ENCODE assay signal across 25 cellular contexts in the genomic region with DNA sequence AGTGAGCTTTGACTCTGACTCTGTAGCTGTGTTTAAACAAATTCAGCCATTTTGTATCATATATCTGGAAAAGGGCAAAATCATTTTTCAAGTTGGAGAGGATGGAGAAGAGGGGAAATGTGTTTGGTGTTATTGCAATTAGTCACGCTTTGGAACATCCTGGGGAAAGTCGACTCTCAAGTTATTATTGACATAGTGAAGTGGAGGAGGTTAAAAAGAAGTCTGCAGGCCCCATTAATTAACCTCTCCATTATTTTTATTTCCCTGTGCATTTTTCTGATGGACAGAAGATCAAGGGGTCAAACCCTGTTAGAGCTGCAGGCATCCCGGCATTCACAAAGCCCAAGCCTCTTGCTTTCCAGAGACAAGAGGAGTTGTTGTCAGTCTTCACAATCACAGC.
DNase-seq lines count a peak whose midpoint lies in the region; ATAC-seq and TF ChIP-seq lines count a peak whose summit lies in the region.
"Had no signal": no experiment of that assay in that cellular context is flagged by ENCODE, and none has a peak within 500 bp of the region (broad histone marks: within the 10 kb centered on the region; RNA-seq: fewer than 3 reads in every experiment).

No MANE protein-coding gene starts in this region.

- H3K4me3 ChIP-seq in BLaER1 treated with 17β-estradiol and CSF1 and Interleukin-3, amounts not matched to agents 10 nM and 100 nM: no peak overlapping the region
- no peak overlapping the region for H3K4me3 ChIP-seq in Peyer's patch
- H3K4me3 ChIP-seq: A549, K562, SK-N-MC had no signal

- in situ Hi-C loops in KBM-7 (cut with MboI; ENCODE audit: low pct_unique_long_range_greater_than_20kb, low sequenced_read_pairs): no loop called here

- no peak overlapping the region for H3K27ac ChIP-seq in BLaER1 treated with 17β-estradiol and CSF1 and Interleukin-3, amounts not matched to agents 10 nM and 100 nM
- H3K27ac ChIP-seq in Peyer's patch: no peak overlapping the region
- H3K27ac ChIP-seq: A549, HL-60, SK-N-MC had no signal

- TF ChIP-seq CTCF in Peyer's patch (IDR thresholded peaks at IDR 0.05): no peak

- no peak for TF ChIP-seq POLR2A in Peyer's patch (IDR thresholded peaks at IDR 0.05)

- peaks cover 26 to 49% (median 41%) of the 10 kb centered on the region in 10 experiments for H3K4me1 ChIP-seq in BLaER1 treated with 17β-estradiol and CSF1 and Interleukin-3, amounts not matched to agents 10 nM and 100 nM
- H3K4me1 ChIP-seq in Peyer's patch: no peaks in the 10 kb centered on the region
- H3K4me1 ChIP-seq: A549 had no signal

- H3K27me3 ChIP-seq in BLaER1 treated with 17β-estradiol and CSF1 and Interleukin-3, amounts not matched to agents 10 nM and 100 nM: peaks cover 0 to 64% (median 15%) of the 10 kb centered on the region in 11 experiments; a peak in 14 of 22 replicates
- H3K27me3 ChIP-seq in Peyer's patch: no peaks in the 10 kb centered on the region

- ATAC-seq in GM21528 (IDR thresholded peaks at IDR 0.05; ENCODE audit: low FRiP score, unreplicated experiment): no peak
- ATAC-seq: A549; CD8-positive, alpha-beta T cell; HepG2; K562; T-helper 17 cell had no signal

- H4K20me1 ChIP-seq in BLaER1 treated with 17β-estradiol and CSF1 and Interleukin-3, amounts not matched to agents 10 nM and 100 nM: peaks cover 0 to 17% (median 0%) of the 10 kb centered on the region in 11 experiments; a peak in 4 of 22 replicates

- peak overlapping the region; percentile 58 to 83 (median 74) for H3K4me2 ChIP-seq in BLaER1 treated with 17β-estradiol and CSF1 and Interleukin-3, amounts not matched to agents 10 nM and 100 nM
- H3K4me2 ChIP-seq: A549 had no signal

- no peak overlapping the region for H3K9ac ChIP-seq in BLaER1 treated with 17β-estradiol and CSF1 and Interleukin-3, amounts not matched to agents 10 nM and 100 nM

- H3K36me3 ChIP-seq in BLaER1 treated with 17β-estradiol and CSF1 and Interleukin-3, amounts not matched to agents 10 nM and 100 nM: no peaks in the 10 kb centered on the region
- no peaks in the 10 kb centered on the region for H3K36me3 ChIP-seq in Peyer's patch

- peaks cover 16 to 27% (median 17%) of the 10 kb centered on the region in 11 experiments for H3K9me3 ChIP-seq in BLaER1 treated with 17β-estradiol and CSF1 and Interleukin-3, amounts not matched to agents 10 nM and 100 nM (replicated peaks in 1 of 11)
- H3K9me3 ChIP-seq in Peyer's patch: no peaks in the 10 kb centered on the region

- peak; percentile 29 for DNase-seq in DMS79 treated with DMSO at 0.1 percent for 48 hours (lab: John Stamatoyannopoulos, UW)
- DNase-seq in dermis blood vessel endothelial cell: peak; percentile 87
- DNase-seq in lung microvascular endothelial cell (ENCODE audit: low read depth in 2 of 2): peak; percentile 59 to 73
- DNase-seq in Peyer's patch: no peak
- no peak for DNase-seq in KBM-7
- DNase-seq: CD8-positive, alpha-beta T cell; H7; HFFc6; MM.1S; NCI-H1048; NCI-H1417 treated with DMSO at 0.1 percent for 48 hours; NCI-H187 treated with DMSO at 0.1 percent for 48 hours; NCI-H2107; NCI-H2227 treated with DMSO at 0.1 percent for 48 hours; NCI-H524; Right ventricle myocardium superior; SW 1271; T-helper 17 cell had no signal

Comparison
In these comparisons a context has a peak if more than half of its experiments do, and no peak if none do; other contexts are left out.
1. DNase-seq: peak in DMS79 treated with DMSO at 0.1 percent for 48 hours (single experiment), dermis blood vessel endothelial cell (single experiment) and lung microvascular endothelial cell (2 of 2); none in Peyer's patch (0 of 3) and KBM-7 (single experiment).